Comparison of ENCODE assay signal across 32 cellular contexts in the genomic region with DNA sequence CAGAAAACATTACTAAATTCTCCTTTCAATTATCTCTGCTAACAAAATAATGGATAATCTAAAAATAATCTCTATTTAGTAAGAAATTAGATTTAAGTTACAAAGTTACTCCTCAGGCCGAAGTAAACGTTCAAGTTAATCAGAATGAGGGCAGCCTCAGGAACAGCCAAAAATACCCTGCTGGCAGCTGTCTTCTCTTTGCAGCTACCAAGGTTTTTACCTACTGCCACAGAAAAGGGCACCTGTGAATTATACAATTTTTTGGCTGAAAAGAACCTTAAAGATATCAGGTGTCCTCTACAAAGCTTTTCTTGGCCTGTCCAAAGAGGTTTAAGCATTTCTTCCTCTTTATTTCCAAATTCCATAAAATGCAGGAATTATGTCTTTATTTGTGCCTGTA.
"Had no signal": no experiment of that assay in that cellular context is flagged by ENCODE, and none has a peak within 500 bp of the region (broad histone marks: within the 10 kb centered on the region; RNA-seq: fewer than 3 reads in every experiment).

No MANE protein-coding gene starts in this region.

- H3K4me1 Mint-ChIP-seq: activated CD4-positive, alpha-beta T cell treated with anti-CD3 and anti-CD28 coated beads, Interleukin-2, amount 10 ng/mL, durations not matched to agents 24 days and 14 days had no signal

- H3K9ac ChIP-seq: KMS-11 had no signal

- H3K27ac ChIP-seq: brain microvascular endothelial cell, KMS-11 had no signal

- H3K27ac Mint-ChIP-seq: activated CD4-positive, alpha-beta T cell treated with anti-CD3 and anti-CD28 coated beads, Interleukin-2, amount 10 ng/mL, durations not matched to agents 24 days and 14 days; activated CD8-positive, alpha-beta T cell treated with anti-CD3 and anti-CD28 coated beads for 36 hours; activated naive CD8-positive, alpha-beta T cell treated with anti-CD3 and anti-CD28 coated beads for 36 hours; activated T-helper 17 cell treated with anti-CD3 and anti-CD28 coated beads, Interleukin-2, amount 50 U/mL, for 72 hours; T-helper 2 cell treated with Interferon-gamma antibody and Interleukin-4, amounts not matched to agents 5 μg/mL and 100 μg/mL, for 36 hours had no signal

- H3K27me3 Mint-ChIP-seq: activated CD8-positive, alpha-beta T cell treated with anti-CD3 and anti-CD28 coated beads for 36 hours; activated naive CD8-positive, alpha-beta T cell treated with anti-CD3 and anti-CD28 coated beads for 36 hours; activated T-helper 17 cell treated with anti-CD3 and anti-CD28 coated beads, Interleukin-2, amount 50 U/mL, for 72 hours had no signal

- H3K36me3 ChIP-seq: brain microvascular endothelial cell had no signal

- H3K4me3 Mint-ChIP-seq: activated CD4-positive, alpha-beta T cell treated with anti-CD3 and anti-CD28 coated beads, Interleukin-2, amount 10 ng/mL, durations not matched to agents 24 days and 14 days; activated CD8-positive, alpha-beta T cell treated with anti-CD3 and anti-CD28 coated beads for 36 hours; activated naive CD8-positive, alpha-beta T cell treated with anti-CD3 and anti-CD28 coated beads for 36 hours; activated T-cell treated with anti-CD3 and anti-CD28 coated beads, Interleukin-2, amount 50 U/mL, for 72 hours; activated T-helper 17 cell treated with anti-CD3 and anti-CD28 coated beads, Interleukin-2, amount 50 U/mL, for 72 hours; T-helper 2 cell treated with Interferon-gamma antibody and Interleukin-4, amounts not matched to agents 5 μg/mL and 100 μg/mL, for 36 hours had no signal

- ATAC-seq: activated CD8-positive, alpha-beta T cell treated with anti-CD3 and anti-CD28 coated beads for 36 hours; activated T-cell treated with anti-CD3 and anti-CD28 coated beads, Interleukin-2, amount 50 U/mL, for 72 hours; activated T-helper 17 cell treated with anti-CD3 and anti-CD28 coated beads, Interleukin-2, amount 50 U/mL, for 72 hours; Panc1; Right ventricle myocardium inferior had no signal

- H3K27me3 ChIP-seq: brain microvascular endothelial cell had no signal

- DNase-seq: activated CD4-positive, alpha-beta T cell treated with anti-CD3 and anti-CD28 coated beads, Interleukin-2, amount 10 ng/mL, durations not matched to agents 24 days and 14 days; activated CD4-positive, alpha-beta T cell treated with anti-CD3 and anti-CD28 coated beads, Interleukin-2, amount 50 U/mL, for 4 hours; activated CD8-positive, alpha-beta T cell treated with anti-CD3 and anti-CD28 coated beads for 36 hours; activated effector memory CD4-positive, alpha-beta T cell treated with anti-CD3 and anti-CD28 coated beads, Interleukin-2, amount 50 U/mL, for 16 hours; activated naive CD4-positive, alpha-beta T cell; activated naive CD4-positive, alpha-beta T cell treated with anti-CD3 and anti-CD28 coated beads, Interleukin-2, amount 50 U/mL, for 16 hours; activated naive CD8-positive, alpha-beta T cell treated with anti-CD3 and anti-CD28 coated beads for 36 hours; activated T-cell treated with anti-CD3 and anti-CD28 coated beads, Interleukin-2, amount 50 U/mL, for 1 hour; activated T-cell treated with anti-CD3 and anti-CD28 coated beads, Interleukin-2, amount 50 U/mL, for 72 hours; amniotic stem cell; aorta; brain microvascular endothelial cell; central memory CD4-positive, alpha-beta T cell; MM.1S; MV-4-11; NCI-H1092 treated with DMSO at 0.1 percent for 48 hours; NCI-H1417; NCI-H146; NCI-H187; NCI-H2029 treated with DMSO at 0.1 percent for 48 hours; NCI-H2107; NCI-H226; NCI-H446 treated with DMSO at 0.1 percent for 48 hours; RPMI8226; SIG-M5; SW 1271; T-helper 1 cell had no signal
